9 cellular contexts compared by ENCODE assay signal in genomic region chr16:72876221-72876620, GRCh38.
A peak's percentile ranks its signal among the peaks of the same experiment; 100 is the strongest.
DNase-seq lines count a peak whose midpoint lies in the region; TF ChIP-seq lines count a peak whose summit lies in the region.
"Had no signal": no experiment of that assay in that cellular context is flagged by ENCODE, and none has a peak within 500 bp of the region (broad histone marks: within the 10 kb centered on the region; RNA-seq: fewer than 3 reads in every experiment).

No MANE protein-coding gene starts in this region.

- H3K9me3 Mint-ChIP-seq in MCF 10A (ENCODE audit: unreplicated experiment) = no peaks in the 10 kb centered on the region
- H3K9me3 Mint-ChIP-seq in T-helper 2 cell treated with Interferon-gamma antibody and Interleukin-4, amounts not matched to agents 5 μg/mL and 100 μg/mL, for 36 hours = no peaks in the 10 kb centered on the region

- no peaks in the 10 kb centered on the region for H3K9me3 ChIP-seq in breast epithelium

- in situ Hi-C loops in ACHN (cut with HindIII; ENCODE audit: low pct_ligation_motif_present, low pct_unique_long_range_greater_than_20kb, low sequenced_read_pairs) = no loop called here
- in situ Hi-C loops in G401 (cut with HindIII; ENCODE audit: low sequenced_read_pairs) = no loop called here

- no peak for TF ChIP-seq POLR2A in breast epithelium (IDR thresholded peaks at IDR 0.05)

- peak overlapping the region; percentile 93 for H3K27ac Mint-ChIP-seq in MCF 10A (ENCODE audit: low read depth, unreplicated experiment)
- peak overlapping the region; percentile 50 for H3K27ac Mint-ChIP-seq in T-helper 2 cell treated with Interferon-gamma antibody and Interleukin-4, amounts not matched to agents 5 μg/mL and 100 μg/mL, for 36 hours

- H3K27ac ChIP-seq in breast epithelium = no peak overlapping the region
- H3K27ac ChIP-seq: VCaP had no signal

- TF ChIP-seq CTCF in MCF 10A (IDR thresholded peaks at IDR 0.05; ENCODE audit: unreplicated experiment) (no peak), breast epithelium (IDR thresholded peaks at IDR 0.05) (no peak)

- H3K4me1 ChIP-seq in breast epithelium = peaks cover 0 to 2% of the 10 kb centered on the region in 2 donors

- H3K4me3 ChIP-seq in breast epithelium = no peak overlapping the region

- no peaks in the 10 kb centered on the region for H3K36me3 ChIP-seq in breast epithelium

- peak; percentile 77 for DNase-seq in MCF 10A (ENCODE audit: unreplicated experiment)
- no peak for DNase-seq in breast epithelium (ENCODE audit: low spot score in 2 of 2)
- DNase-seq in T-helper 2 cell treated with Interferon-gamma antibody and Interleukin-4, amounts not matched to agents 5 μg/mL and 100 μg/mL, for 36 hours (ENCODE audit: low spot score) = peak; percentile 20
- DNase-seq in hepatic stellate cell (ENCODE audit: low spot score) = peak; percentile 78
- DNase-seq in ACHN = no peak
- no peak for DNase-seq in DMS79 treated with DMSO at 0.1 percent for 48 hours (lab: John Stamatoyannopoulos, UW)
- DNase-seq in G401 (ENCODE audit: low spot score) = no peak
- DNase-seq in DMS53 (lab: John Stamatoyannopoulos, UW) = no peak

- no peaks in the 10 kb centered on the region for H3K27me3 Mint-ChIP-seq in MCF 10A (ENCODE audit: insufficient read depth, unreplicated experiment)
- H3K27me3 Mint-ChIP-seq in T-helper 2 cell treated with Interferon-gamma antibody and Interleukin-4, amounts not matched to agents 5 μg/mL and 100 μg/mL, for 36 hours (ENCODE audit: low read depth) = no peaks in the 10 kb centered on the region

- peaks cover 31% of the 10 kb centered on the region for H3K4me1 Mint-ChIP-seq in MCF 10A (ENCODE audit: insufficient read depth, unreplicated experiment)
- peaks cover 28% of the 10 kb centered on the region for H3K4me1 Mint-ChIP-seq in T-helper 2 cell treated with Interferon-gamma antibody and Interleukin-4, amounts not matched to agents 5 μg/mL and 100 μg/mL, for 36 hours (ENCODE audit: low read depth)

- intact Hi-C loops in MCF 10A (cut with micrococcal nuclease) = loop anchor here (2.0 to 5.0 kb wide), 3 partner anchors 111 to 634 kb away; no protein-coding TSS in a partner anchor
- intact Hi-C loops in breast epithelium (cut with DNase I; ENCODE audit: low total_unique reads) = no loop called here

- CTCF ChIA-PET in MCF 10A (lab: Yijun Ruan, JAX) = interaction anchor here (0.5 to 3.1 kb wide), 8 partner anchors 19 to 1413 kb away, joined by 3 to 21 read pairs (median 4); partner anchors contain the start of gene ZFHX3

- no TSS peak for BruUV-seq in MCF 10A (replicated peaks; lab: Mats Ljungman, UMichigan)

- H3K4me3 Mint-ChIP-seq in MCF 10A (ENCODE audit: unreplicated experiment) = peak overlapping the region; percentile 38
- H3K4me3 Mint-ChIP-seq in T-helper 2 cell treated with Interferon-gamma antibody and Interleukin-4, amounts not matched to agents 5 μg/mL and 100 μg/mL, for 36 hours = peak overlapping the region; percentile 56

- POLR2A ChIA-PET in MCF 10A (lab: Yijun Ruan, JAX) = interaction anchor here (0.6 to 2.6 kb wide), 6 partner anchors 44 to 180 kb away, joined by 3 to 12 read pairs (median 4); no protein-coding TSS in a partner anchor

- peaks cover 18% of the 10 kb centered on the region for H3K36me3 Mint-ChIP-seq in MCF 10A (ENCODE audit: insufficient read depth, unreplicated experiment)
- H3K36me3 Mint-ChIP-seq in T-helper 2 cell treated with Interferon-gamma antibody and Interleukin-4, amounts not matched to agents 5 μg/mL and 100 μg/mL, for 36 hours (ENCODE audit: low read depth) = no peaks in the 10 kb centered on the region

- H3K27me3 ChIP-seq in breast epithelium = no peaks in the 10 kb centered on the region

Comparison
In these comparisons a context has a peak if more than half of its experiments do, and no peak if none do; other contexts are left out.
1. DNase-seq: peak in MCF 10A (single experiment), T-helper 2 cell treated with Interferon-gamma antibody and Interleukin-4, amounts not matched to agents 5 μg/mL and 100 μg/mL, for 36 hours (single experiment) and hepatic stellate cell (single experiment); none in breast epithelium (0 of 2), ACHN (single experiment), DMS79 treated with DMSO at 0.1 percent for 48 hours (single experiment), G401 (single experiment) and DMS53 (single experiment).